In genomic region chr3:65548848-65549625, GRCh38 we compare ENCODE assay signal across 1 cellular context.
TF ChIP-seq lines count a peak whose summit lies in the region.

No MANE protein-coding gene starts in this region.

TF ChIP-seq in HepG2, 621 proteins besides CTCF, POLR2A, EP300 and RAD21 (continued from another document and continues in another):
- TF ChIP-seq E2F1 (CRISPR knock-in tag; IDR thresholded peaks at IDR 0.05) (0 out of 2 replicates have a peak, but pooled peaks have one; percentile 18), ZBTB33 (CRISPR knock-in tag; IDR thresholded peaks at IDR 0.05) (no peak), ZFX (CRISPR knock-in tag; IDR thresholded peaks at IDR 0.05; ENCODE audit: low read depth) (0 out of 2 replicates have a peak, but pooled peaks have one; percentile 21), DPF2 (CRISPR knock-in tag; IDR thresholded peaks at IDR 0.05; ENCODE audit: borderline replicate concordance, low read depth) (no peak), SSRP1 (CRISPR knock-in tag; IDR thresholded peaks at IDR 0.05) (no peak), TMF1 (CRISPR knock-in tag; IDR thresholded peaks at IDR 0.05; ENCODE audit: low read depth) (no peak), ZSCAN9 (CRISPR knock-in tag; IDR thresholded peaks at IDR 0.05; ENCODE audit: borderline replicate concordance) (no peak), ZGPAT (CRISPR knock-in tag; IDR thresholded peaks at IDR 0.05) (no peak), ZNF891 (CRISPR knock-in tag; IDR thresholded peaks at IDR 0.05) (no peak), ZBTB37 (CRISPR knock-in tag; IDR thresholded peaks at IDR 0.05) (no peak), MAF1 (CRISPR knock-in tag; IDR thresholded peaks at IDR 0.05; ENCODE audit: borderline replicate concordance) (no peak), ZBTB14 (CRISPR knock-in tag; IDR thresholded peaks at IDR 0.05) (peak; percentile 62), HOXD1 (CRISPR knock-in tag; IDR thresholded peaks at IDR 0.05) (no peak), ZNF275 (CRISPR knock-in tag; IDR thresholded peaks at IDR 0.05; ENCODE audit: borderline replicate concordance) (no peak), ZNF362 (CRISPR knock-in tag; IDR thresholded peaks at IDR 0.05; ENCODE audit: borderline replicate concordance) (no peak), MXI1 (IDR thresholded peaks at IDR 0.05; ENCODE audit: borderline replicate concordance, low read depth, low read length) (no peak), ZNF530 (CRISPR knock-in tag; IDR thresholded peaks at IDR 0.05; ENCODE audit: low read depth) (no peak), GTF3A (CRISPR knock-in tag; conservative IDR thresholded peaks at IDR 0.05) (no peak), ZNF563 (CRISPR knock-in tag; IDR thresholded peaks at IDR 0.05) (peak; percentile 34; the same call in 1 of the 2 replicates), ZBTB34 (CRISPR knock-in tag; IDR thresholded peaks at IDR 0.05) (no peak), ZNF710 (CRISPR knock-in tag; IDR thresholded peaks at IDR 0.05; ENCODE audit: borderline replicate concordance) (no peak), PRDM15 (CRISPR knock-in tag; IDR thresholded peaks at IDR 0.05) (no peak), ZNF263 (CRISPR knock-in tag; IDR thresholded peaks at IDR 0.05) (no peak), DR1 (CRISPR knock-in tag; IDR thresholded peaks at IDR 0.05) (no peak), RXRB (CRISPR knock-in tag; IDR thresholded peaks at IDR 0.05; ENCODE audit: borderline replicate concordance) (no peak), ZBTB7A (CRISPR knock-in tag; IDR thresholded peaks at IDR 0.05) (0 out of 2 replicates have a peak, but pooled peaks have one; percentile 23), CHD2 (IDR thresholded peaks at IDR 0.05; ENCODE audit: low read depth, low read length) (no peak), THAP8 (CRISPR knock-in tag; IDR thresholded peaks at IDR 0.05; ENCODE audit: borderline replicate concordance) (0 out of 2 replicates have a peak, but pooled peaks have one; percentile 56), NFIC (IDR thresholded peaks at IDR 0.05; ENCODE audit: low read length) (no peak), THAP7 (CRISPR knock-in tag; IDR thresholded peaks at IDR 0.05) (no peak), MATR3 (CRISPR knock-in tag; IDR thresholded peaks at IDR 0.05) (no peak), ZFP37 (CRISPR knock-in tag; IDR thresholded peaks at IDR 0.05; ENCODE audit: borderline replicate concordance) (no peak), ZBTB46 (CRISPR knock-in tag; IDR thresholded peaks at IDR 0.05; ENCODE audit: borderline replicate concordance) (no peak), NR2C2 (CRISPR knock-in tag; IDR thresholded peaks at IDR 0.05; ENCODE audit: borderline replicate concordance) (no peak), ZNF337 (CRISPR knock-in tag; IDR thresholded peaks at IDR 0.05; ENCODE audit: borderline replicate concordance, low read depth) (no peak), GABPB1 (CRISPR knock-in tag; IDR thresholded peaks at IDR 0.05) (peak; percentile 20; the same call in 1 of the 2 replicates), ZNF589 (CRISPR knock-in tag; conservative IDR thresholded peaks at IDR 0.05) (no peak), ZNF3 (CRISPR knock-in tag; IDR thresholded peaks at IDR 0.05) (no peak), ZBTB3 (CRISPR knock-in tag; IDR thresholded peaks at IDR 0.05; ENCODE audit: borderline replicate concordance, low read depth) (no peak)
